In the genomic region with DNA sequence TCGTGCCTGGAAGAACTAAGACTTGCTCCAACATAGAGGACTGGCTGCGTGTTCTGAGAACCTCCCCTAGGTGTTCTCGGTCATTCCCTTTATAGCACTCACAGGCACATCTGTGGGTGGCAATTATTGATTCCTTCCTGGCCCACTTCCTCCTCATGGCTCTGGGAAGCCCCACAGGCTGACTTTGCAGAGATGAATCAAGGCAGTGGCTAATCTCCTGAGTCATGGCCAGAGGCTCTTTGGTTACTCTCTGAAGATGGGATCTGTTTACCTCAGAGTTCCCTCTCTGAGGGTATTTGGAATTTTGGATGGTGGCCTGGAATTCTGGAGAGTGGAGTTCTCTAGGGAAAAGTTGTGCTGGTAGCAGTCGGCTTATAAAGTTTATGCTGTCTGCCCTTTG, we compare ENCODE assay signal across 11 cellular contexts.
A peak's percentile ranks its signal among the peaks of the same experiment; 100 is the strongest.
DNase-seq lines count a peak whose midpoint lies in the region; ATAC-seq and TF ChIP-seq lines count a peak whose summit lies in the region.
"Had no signal": no experiment of that assay in that cellular context is flagged by ENCODE, and none has a peak within 500 bp of the region (broad histone marks: within the 10 kb centered on the region; RNA-seq: fewer than 3 reads in every experiment).

No MANE protein-coding gene starts in this region.

- peaks cover 4 to 17% of the 10 kb centered on the region in 2 donors for H3K4me1 ChIP-seq in ascending aorta

- CTCF ChIA-PET in AG04449 (lab: Yijun Ruan, JAX), result interaction anchor here (2.4 kb wide), 1 partner anchor 218 kb away, joined by 6 read pairs; no protein-coding TSS in a partner anchor

- H3K9me3 ChIP-seq in ascending aorta, result no peaks in the 10 kb centered on the region

- TF ChIP-seq CTCF in AG04449 (IDR thresholded peaks at IDR 0.05; ENCODE audit: insufficient read depth, low read length, missing control alignments), result no peak
- no peak for TF ChIP-seq CTCF in ascending aorta (IDR thresholded peaks at IDR 0.05)
- no peak for TF ChIP-seq CTCF in GM20000 (IDR thresholded peaks at IDR 0.05; ENCODE audit: extremely low read depth, missing control alignments)

- DNase-seq in AG04449 (ENCODE audit: low read depth, low spot score) (peak; percentile 80), HCEC 1CT (peak; percentile 56), ascending aorta (ENCODE audit: low spot score in 2 of 2) (peak in 1 of 2 donors; percentile 63), iPS-NIHi7 (ENCODE audit: extremely low spot score) (peak; percentile 16), hippocampal formation (lab: John Stamatoyannopoulos, UW) (no peak), NCI-H2107 treated with DMSO at 0.1 percent for 48 hours (lab: John Stamatoyannopoulos, UW; ENCODE audit: unreplicated experiment) (no peak), GM20000 (ENCODE audit: low spot score) (no peak)
- DNase-seq: activated T-cell treated with anti-CD3 and anti-CD28 coated beads, Interleukin-2, amount 50 U/mL, for 1 hour; NCI-H524 treated with DMSO at 0.1 percent for 48 hours had no signal

- H3K27me3 ChIP-seq in ascending aorta, result no peaks in the 10 kb centered on the region

- H3K36me3 ChIP-seq in ascending aorta, result no peaks in the 10 kb centered on the region

- intact Hi-C loops in ascending aorta (cut with DNase I), result no loop called here

- peak overlapping the region; percentile 64 to 72 for H3K27ac ChIP-seq in ascending aorta
- H3K27ac ChIP-seq: C4-2B had no signal

- no peak overlapping the region for H3K4me3 ChIP-seq in AG04449 (ENCODE audit: low read depth, low read length)
- peak overlapping the region in 1 of 2 donors; percentile 49 for H3K4me3 ChIP-seq in ascending aorta

- ATAC-seq in HG02588 (IDR thresholded peaks at IDR 0.05; ENCODE audit: unreplicated experiment), result no peak

- POLR2A ChIA-PET in AG04449 (lab: Yijun Ruan, JAX), result no interaction called here

Comparison
In these comparisons a context has a peak if more than half of its experiments do, and no peak if none do; other contexts are left out.
1. DNase-seq: peak in AG04449 (single experiment), HCEC 1CT (single experiment) and iPS-NIHi7 (single experiment); none in hippocampal formation (0 of 2), NCI-H2107 treated with DMSO at 0.1 percent for 48 hours (single experiment) and GM20000 (single experiment).